ENCODE assay signal across 18 cellular contexts in genomic region chr2:219985017-219985416, GRCh38.
DNase-seq lines count a peak whose midpoint lies in the region; ATAC-seq, FAIRE-seq and TF ChIP-seq lines count a peak whose summit lies in the region.
"Had no signal": no experiment of that assay in that cellular context is flagged by ENCODE, and none has a peak within 500 bp of the region (broad histone marks: within the 10 kb centered on the region; RNA-seq: fewer than 3 reads in every experiment).

No MANE protein-coding gene starts in this region.

- H3K4me2 ChIP-seq in GM12878 (ENCODE audit: control insufficient read depth, insufficient read depth): no peak overlapping the region

- no peak for TF ChIP-seq RAD21 in GM12878 (IDR thresholded peaks at IDR 0.05; ENCODE audit: insufficient read depth, low read depth, low read length)

- no peaks in the 10 kb centered on the region for H3K4me1 Mint-ChIP-seq in activated CD4-positive, alpha-beta T cell treated with anti-CD3 and anti-CD28 coated beads for 36 hours
- H3K4me1 Mint-ChIP-seq: CD4-positive, alpha-beta memory T cell had no signal

- CTCF ChIA-PET in GM12878 (lab: Yijun Ruan, JAX): no interaction called here
- CTCF ChIA-PET in activated CD4-positive, alpha-beta T cell treated with anti-CD3 and anti-CD28 coated beads for 36 hours (lab: Charles Lee): no interaction called here

- RAD21 ChIA-PET in GM12878 (lab: Charles Lee; ENCODE audit: unreplicated experiment): no interaction called here

- FAIRE-seq in GM19239 (lab: Jason Lieb, UNC) (peak; percentile 4), GM12878 (lab: Jason Lieb, UNC) (no peak)
- FAIRE-seq: GM12892, H1 had no signal

- H2AFZ ChIP-seq in GM12878 (ENCODE audit: control insufficient read depth, low read depth, low read length): no peak overlapping the region
- H2AFZ ChIP-seq: GM23248 had no signal

- no peaks in the 10 kb centered on the region for H3K27me3 Mint-ChIP-seq in activated CD4-positive, alpha-beta T cell treated with anti-CD3 and anti-CD28 coated beads for 36 hours

- H3K4me3 Mint-ChIP-seq in activated CD4-positive, alpha-beta T cell treated with anti-CD3 and anti-CD28 coated beads for 36 hours: no peak overlapping the region
- H3K4me3 Mint-ChIP-seq: CD4-positive, alpha-beta memory T cell had no signal

- H3K27ac ChIP-seq in GM12878 (ENCODE audit: control insufficient read depth, insufficient read depth): no peak overlapping the region
- no peak overlapping the region for H3K27ac ChIP-seq in esophagus muscularis mucosa (replicated peaks in 1 of 4)
- H3K27ac ChIP-seq: GM23248 had no signal

- no peaks in the 10 kb centered on the region for H4K20me1 ChIP-seq in GM12878 (ENCODE audit: control insufficient read depth, insufficient read depth)

- WGBS in GM12878 (ENCODE audit: insufficient coverage, insufficient replicate concordance, low lambda C conversion rate, missing lambda C conversion rate): 17% methylated on average over 3 of the region's 3 CpGs
- WGBS in esophagus muscularis mucosa: 90% methylated on average over 3 of the region's 3 CpGs

- in situ Hi-C loops in GM12878 (cut with MboI): no loop called here

- H3K4me1 ChIP-seq in GM12878 (ENCODE audit: control insufficient read depth, insufficient read depth, low read length) (no peaks in the 10 kb centered on the region), esophagus muscularis mucosa (no peaks in the 10 kb centered on the region)

- intact Hi-C loops in GM12878 (cut with micrococcal nuclease; ENCODE audit: unreplicated experiment): no loop called here
- intact Hi-C loops in activated CD4-positive, alpha-beta T cell treated with anti-CD3 and anti-CD28 coated beads for 36 hours (cut with DNase I, micrococcal nuclease): no loop called here
- intact Hi-C loops in esophagus muscularis mucosa (cut with DNase I): no loop called here

- SMC1A ChIA-PET in GM12878 (lab: Charles Lee; ENCODE audit: uncharacterized antibody, unreplicated experiment): interaction anchor here (1.0 kb wide), 1 partner anchor 24 kb away, joined by 4 read pairs; no protein-coding TSS in a partner anchor

- TF ChIP-seq CTCF in GM12878 (IDR thresholded peaks at IDR 0.05 in 2 of 3, conservative IDR thresholded peaks at IDR 0.05 in 1 of 3; ENCODE audit: control insufficient read depth in 2 of 3, extremely low read depth in 1 of 3, insufficient read depth in 1 of 3, low read depth in 3 of 3, low read length in 3 of 3): no peak
- no peak for TF ChIP-seq CTCF in esophagus muscularis mucosa (IDR thresholded peaks at IDR 0.05)

- DNase-seq in GM19239 (ENCODE audit: insufficient read length, low spot score) (no peak), GM12878 (ENCODE audit: low read depth, low spot score) (no peak), epidermal melanocyte (ENCODE audit: insufficient read length, low spot score) (no peak), esophagus muscularis mucosa (ENCODE audit: extremely low spot score) (no peak)
- no peak for DNase-seq in activated CD4-positive, alpha-beta T cell treated with anti-CD3 and anti-CD28 coated beads for 36 hours
- DNase-seq: C1 segment of cervical spinal cord; Calu3; CD4-positive, alpha-beta memory T cell; COR-L47; DMS53; DMS79 treated with DMSO at 0.1 percent for 48 hours; GF-D8; GM23248; H7; HCEC 1CT had no signal

- TF ChIP-seq EP300 in GM12878 (IDR thresholded peaks at IDR 0.05; ENCODE audit: borderline replicate concordance in 1 of 2, control insufficient read depth in 1 of 2, low read depth in 2 of 2, low read length in 2 of 2) (no peak), esophagus muscularis mucosa (IDR thresholded peaks at IDR 0.05) (no peak)

- ATAC-seq in GM21619 (IDR thresholded peaks at IDR 0.05; ENCODE audit: unreplicated experiment): peak; percentile 48
- ATAC-seq in GM12878: peak; percentile 49
- ATAC-seq in activated CD4-positive, alpha-beta T cell treated with anti-CD3 and anti-CD28 coated beads for 36 hours: no peak

- TF ChIP-seq POLR2A in GM12878 (IDR thresholded peaks at IDR 0.05; ENCODE audit: low read depth, low read length) (no peak), esophagus muscularis mucosa (IDR thresholded peaks at IDR 0.05; ENCODE audit: low read depth) (no peak)

- no TSS peak for BruUV-seq in GM12878 (replicated peaks; lab: Mats Ljungman, UMichigan)

- H3K4me3 ChIP-seq in GM12878 (no peak overlapping the region), esophagus muscularis mucosa (no peak overlapping the region)
- H3K4me3 ChIP-seq: GM23248 had no signal

- H3K36me3 Mint-ChIP-seq in activated CD4-positive, alpha-beta T cell treated with anti-CD3 and anti-CD28 coated beads for 36 hours (ENCODE audit: low read depth): no peaks in the 10 kb centered on the region
- H3K36me3 Mint-ChIP-seq: CD4-positive, alpha-beta memory T cell had no signal

- no peaks in the 10 kb centered on the region for H3K79me2 ChIP-seq in GM12878 (ENCODE audit: control insufficient read depth, insufficient read depth, low read length)

- H3K9me3 Mint-ChIP-seq in activated CD4-positive, alpha-beta T cell treated with anti-CD3 and anti-CD28 coated beads for 36 hours (ENCODE audit: low read depth): no peaks in the 10 kb centered on the region

- H3K27me3 ChIP-seq in GM12878 (replicated peaks in 1 of 2; ENCODE audit: control insufficient read depth in 2 of 2, insufficient read depth in 2 of 2, low read length in 1 of 2): no peaks in the 10 kb centered on the region; a peak in 1 of 4 replicates
- no peaks in the 10 kb centered on the region for H3K27me3 ChIP-seq in esophagus muscularis mucosa

- H3K27ac Mint-ChIP-seq in activated CD4-positive, alpha-beta T cell treated with anti-CD3 and anti-CD28 coated beads for 36 hours: no peak overlapping the region
- H3K27ac Mint-ChIP-seq: CD4-positive, alpha-beta memory T cell had no signal

- POLR2A ChIA-PET in GM12878 (lab: Charles Lee): interaction anchor here (0.5 kb wide), 1 partner anchor 444 kb away, joined by 3 read pairs; no protein-coding TSS in a partner anchor
- POLR2A ChIA-PET in activated CD4-positive, alpha-beta T cell treated with anti-CD3 and anti-CD28 coated beads for 36 hours (lab: Charles Lee): no interaction called here

- no peaks in the 10 kb centered on the region for H3K9me3 ChIP-seq in GM12878 (replicated peaks; ENCODE audit: control insufficient read depth, insufficient read depth, low read length)
- peaks cover 0 to 3% (median 2%) of the 10 kb centered on the region in 4 donors for H3K9me3 ChIP-seq in esophagus muscularis mucosa

- H3K36me3 ChIP-seq in GM12878 (ENCODE audit: control insufficient read depth in 2 of 2, insufficient read depth in 2 of 2, low read length in 1 of 2) (no peaks in the 10 kb centered on the region), esophagus muscularis mucosa (no peaks in the 10 kb centered on the region)

- H3K9ac ChIP-seq in GM12878 (ENCODE audit: control insufficient read depth, insufficient read depth, low read length): no peak overlapping the region
- H3K9ac ChIP-seq: GM23248 had no signal

TF ChIP-seq in GM12878, 131 proteins besides CTCF, POLR2A, EP300 and RAD21 (continues in another document):
- TF ChIP-seq ELK1 (IDR thresholded peaks at IDR 0.05; ENCODE audit: low read depth, low read length) (no peak), STAT1 (conservative IDR thresholded peaks at IDR 0.05) (no peak), RELA (IDR thresholded peaks at IDR 0.05; ENCODE audit: borderline replicate concordance, partially characterized antibody) (no peak), PRDM15 (CRISPR knock-in tag; IDR thresholded peaks at IDR 0.05) (no peak), BHLHE40 (IDR thresholded peaks at IDR 0.05; ENCODE audit: borderline replicate concordance in 1 of 2, low read depth in 2 of 2, low read length in 1 of 2) (0 out of 4 replicates have a peak, but pooled peaks of 1 of the 2 experiments have one; percentile 31), ESRRA (IDR thresholded peaks at IDR 0.05; ENCODE audit: low read length) (no peak), TCF12 (IDR thresholded peaks at IDR 0.05; ENCODE audit: low read depth, low read length) (no peak)
